ENCODE assay signal across 9 cellular contexts in the genomic region with DNA sequence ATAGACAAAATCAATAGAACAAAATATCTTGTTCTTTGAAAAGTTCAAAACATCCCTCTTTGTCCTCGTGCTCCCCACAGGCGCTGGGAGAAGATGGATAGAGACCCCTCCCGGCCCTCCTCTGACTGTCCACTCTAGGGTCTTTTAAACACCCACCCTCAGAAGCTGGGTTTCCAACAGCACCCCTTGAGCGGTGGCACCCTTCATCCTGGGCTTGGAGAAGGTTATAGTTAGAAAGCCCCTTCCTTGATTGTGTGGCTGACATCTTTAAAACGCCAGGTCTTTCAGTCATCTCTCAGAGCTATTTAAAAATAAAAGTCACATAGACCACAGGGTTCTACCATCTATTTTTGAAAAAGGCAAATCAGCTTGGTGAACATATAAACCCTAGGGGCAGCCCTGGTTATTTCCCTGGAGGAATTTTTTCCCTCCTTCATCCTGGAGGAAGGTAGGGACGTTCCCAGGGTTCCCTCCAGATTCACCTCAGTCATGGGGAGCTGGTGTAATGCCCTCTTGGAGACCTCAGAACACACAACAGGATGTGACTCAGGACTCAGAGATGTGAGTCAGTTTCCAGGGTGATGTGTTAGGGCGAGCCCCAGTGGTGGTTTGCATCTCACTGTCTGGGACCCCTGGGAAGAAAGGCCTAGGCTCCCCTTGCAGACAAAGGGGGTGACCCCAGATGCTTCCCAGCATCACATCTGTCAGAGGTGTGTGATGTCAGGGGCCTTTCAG.
DNase-seq lines count a peak whose midpoint lies in the region; ATAC-seq, FAIRE-seq and TF ChIP-seq lines count a peak whose summit lies in the region.
"Had no signal": no experiment of that assay in that cellular context is flagged by ENCODE, and none has a peak within 500 bp of the region (broad histone marks: within the 10 kb centered on the region; RNA-seq: fewer than 3 reads in every experiment).

No MANE protein-coding gene starts in this region.

- no peak overlapping the region for H3K4me3 ChIP-seq in A549
- H3K4me3 ChIP-seq in SJCRH30, result no peak overlapping the region

- peaks cover 2% of the 10 kb centered on the region for H3K9me3 Mint-ChIP-seq in activated naive CD8-positive, alpha-beta T cell treated with anti-CD3 and anti-CD28 coated beads, Interleukin-2, amount 10 ng/mL, durations not matched to agents 7 days and 5 days
- H3K9me3 Mint-ChIP-seq in stimulated activated memory B cell treated with anti-CD40 and anti-IgM and Interleukin-4, amounts not matched to agents 10 μg/mL and 1 μg/mL and 100 μg/mL, for 72 hours, result no peaks in the 10 kb centered on the region

- H3K27ac ChIP-seq in A549 (peak overlapping the region; percentile 95 to 97), SJCRH30 (peak overlapping the region; percentile 67)

- ATAC-seq in A549 (peak; percentile 92 to 94), GM21723 (IDR thresholded peaks at IDR 0.05; ENCODE audit: unreplicated experiment) (peak; percentile 62)
- ATAC-seq in activated naive CD8-positive, alpha-beta T cell treated with anti-CD3 and anti-CD28 coated beads, Interleukin-2, amount 10 ng/mL, durations not matched to agents 7 days and 5 days (ENCODE audit: low read depth), result peak; percentile 87
- ATAC-seq in stimulated activated memory B cell treated with anti-CD40 and anti-IgM and Interleukin-4, amounts not matched to agents 10 μg/mL and 1 μg/mL and 100 μg/mL, for 72 hours, result peak; percentile 73

- peak overlapping the region; percentile 44 for H3K27ac Mint-ChIP-seq in activated naive CD8-positive, alpha-beta T cell treated with anti-CD3 and anti-CD28 coated beads, Interleukin-2, amount 10 ng/mL, durations not matched to agents 7 days and 5 days
- H3K27ac Mint-ChIP-seq in stimulated activated memory B cell treated with anti-CD40 and anti-IgM and Interleukin-4, amounts not matched to agents 10 μg/mL and 1 μg/mL and 100 μg/mL, for 72 hours, result peak overlapping the region; percentile 37

- peaks cover 2% of the 10 kb centered on the region for H3K27me3 Mint-ChIP-seq in activated naive CD8-positive, alpha-beta T cell treated with anti-CD3 and anti-CD28 coated beads, Interleukin-2, amount 10 ng/mL, durations not matched to agents 7 days and 5 days
- no peaks in the 10 kb centered on the region for H3K27me3 Mint-ChIP-seq in stimulated activated memory B cell treated with anti-CD40 and anti-IgM and Interleukin-4, amounts not matched to agents 10 μg/mL and 1 μg/mL and 100 μg/mL, for 72 hours

- peak in 1 of 2 experiments; percentile 57; a peak in 2 of 5 replicates for TF ChIP-seq EP300 in A549 (IDR thresholded peaks at IDR 0.05)

- no peak for TF ChIP-seq POLR2A in A549 (IDR thresholded peaks at IDR 0.05; ENCODE audit: low read length)

- peak; percentile 78 to 90 for DNase-seq in A549 (ENCODE audit: low read depth in 1 of 2, low spot score in 1 of 2)
- DNase-seq in SJCRH30, result peak; percentile 24 to 33
- DNase-seq in activated naive CD8-positive, alpha-beta T cell treated with anti-CD3 and anti-CD28 coated beads, Interleukin-2, amount 10 ng/mL, durations not matched to agents 7 days and 5 days, result peak; percentile 41
- peak; percentile 43 to 99 for DNase-seq in lung microvascular endothelial cell (ENCODE audit: low read depth in 2 of 2)
- no peak for DNase-seq in NOMO-1 treated with DMSO at 0.1 percent for 48 hours (lab: John Stamatoyannopoulos, UW; ENCODE audit: unreplicated experiment)
- DNase-seq in NCI-H1436 treated with DMSO at 0.1 percent for 48 hours (lab: John Stamatoyannopoulos, UW), result no peak

- H3K9me3 ChIP-seq in A549, result peaks cover 26% of the 10 kb centered on the region
- H3K9me3 ChIP-seq in SJCRH30 (replicated peaks), result no peaks in the 10 kb centered on the region; the same call in 1 of the 2 replicates

- H3K36me3 ChIP-seq in SJCRH30, result peaks cover 52% of the 10 kb centered on the region

- peaks cover 15% of the 10 kb centered on the region for H3K36me3 Mint-ChIP-seq in activated naive CD8-positive, alpha-beta T cell treated with anti-CD3 and anti-CD28 coated beads, Interleukin-2, amount 10 ng/mL, durations not matched to agents 7 days and 5 days
- H3K36me3 Mint-ChIP-seq in stimulated activated memory B cell treated with anti-CD40 and anti-IgM and Interleukin-4, amounts not matched to agents 10 μg/mL and 1 μg/mL and 100 μg/mL, for 72 hours, result peaks cover 66% of the 10 kb centered on the region

- H3K4me1 ChIP-seq in A549 (peaks cover 54% of the 10 kb centered on the region), SJCRH30 (peaks cover 15% of the 10 kb centered on the region)

- 78% methylated on average over 6 of the region's 7 CpGs for WGBS in A549 (ENCODE audit: missing lambda C conversion rate)

- no peak for FAIRE-seq in A549 (lab: Jason Lieb, UNC)
- FAIRE-seq: islet of Langerhans had no signal

- no peaks in the 10 kb centered on the region for H3K27me3 ChIP-seq in SJCRH30

- H3K4me1 Mint-ChIP-seq in activated naive CD8-positive, alpha-beta T cell treated with anti-CD3 and anti-CD28 coated beads, Interleukin-2, amount 10 ng/mL, durations not matched to agents 7 days and 5 days, result peaks cover 35% of the 10 kb centered on the region
- H3K4me1 Mint-ChIP-seq in stimulated activated memory B cell treated with anti-CD40 and anti-IgM and Interleukin-4, amounts not matched to agents 10 μg/mL and 1 μg/mL and 100 μg/mL, for 72 hours, result peaks cover 65% of the 10 kb centered on the region

- 0 out of 5 replicates have a peak, but pooled peaks of 1 of the 2 experiments have one; percentile 12 for TF ChIP-seq RAD21 in A549 (conservative IDR thresholded peaks at IDR 0.05 in 1 of 2, IDR thresholded peaks at IDR 0.05 in 1 of 2)

- TF ChIP-seq CTCF in A549 (IDR thresholded peaks at IDR 0.05), result no peak

- peak overlapping the region; percentile 29 for H3K4me3 Mint-ChIP-seq in activated naive CD8-positive, alpha-beta T cell treated with anti-CD3 and anti-CD28 coated beads, Interleukin-2, amount 10 ng/mL, durations not matched to agents 7 days and 5 days
- no peak overlapping the region for H3K4me3 Mint-ChIP-seq in stimulated activated memory B cell treated with anti-CD40 and anti-IgM and Interleukin-4, amounts not matched to agents 10 μg/mL and 1 μg/mL and 100 μg/mL, for 72 hours

- H3K4me2 ChIP-seq in A549, result peak overlapping the region; percentile 67

- CTCF ChIA-PET in A549 (lab: Yijun Ruan, JAX), result interaction anchor here (1.3 to 2.1 kb wide), 4 partner anchors 11 to 79 kb away, joined by 3 to 7 read pairs (median 4); no protein-coding TSS in a partner anchor

- POLR2A ChIA-PET in A549 (lab: Yijun Ruan, JAX), result interaction anchor here (0.8 to 2.4 kb wide), 8 partner anchors 12 to 82 kb away, joined by 3 to 12 read pairs (median 7); no protein-coding TSS in a partner anchor
- POLR2A ChIA-PET in activated naive CD8-positive, alpha-beta T cell treated with anti-CD3 and anti-CD28 coated beads, Interleukin-2, amount 10 ng/mL, durations not matched to agents 7 days and 5 days (lab: Charles Lee), result interaction anchor here (0.5 to 1.3 kb wide), 4 partner anchors 38 to 1308 kb away, joined by 3 to 5 read pairs (median 4); no protein-coding TSS in a partner anchor

TF ChIP-seq in A549, 52 proteins besides CTCF, POLR2A, EP300 and RAD21 (continues in another document):
- TF ChIP-seq JUN (IDR thresholded peaks at IDR 0.05) (peak; percentile 38 to 54; a peak in 3 of 5 replicates), KDM1A (IDR thresholded peaks at IDR 0.05; ENCODE audit: low read depth) (no peak), SREBF2 (IDR thresholded peaks at IDR 0.05) (no peak), FOSL2 (IDR thresholded peaks at IDR 0.05) (no peak; the same call in 1 of the 2 replicates), FOSL2 (CRISPR knock-in tag; IDR thresholded peaks at IDR 0.05) (peak; percentile 83), FOSB (CRISPR knock-in tag; IDR thresholded peaks at IDR 0.05) (no peak), ZFP36 (IDR thresholded peaks at IDR 0.05; ENCODE audit: borderline replicate concordance, partially characterized antibody) (no peak), MAFK (IDR thresholded peaks at IDR 0.05; ENCODE audit: partially characterized antibody) (peak; percentile 9)
- TF ChIP-seq, protein P1, sequence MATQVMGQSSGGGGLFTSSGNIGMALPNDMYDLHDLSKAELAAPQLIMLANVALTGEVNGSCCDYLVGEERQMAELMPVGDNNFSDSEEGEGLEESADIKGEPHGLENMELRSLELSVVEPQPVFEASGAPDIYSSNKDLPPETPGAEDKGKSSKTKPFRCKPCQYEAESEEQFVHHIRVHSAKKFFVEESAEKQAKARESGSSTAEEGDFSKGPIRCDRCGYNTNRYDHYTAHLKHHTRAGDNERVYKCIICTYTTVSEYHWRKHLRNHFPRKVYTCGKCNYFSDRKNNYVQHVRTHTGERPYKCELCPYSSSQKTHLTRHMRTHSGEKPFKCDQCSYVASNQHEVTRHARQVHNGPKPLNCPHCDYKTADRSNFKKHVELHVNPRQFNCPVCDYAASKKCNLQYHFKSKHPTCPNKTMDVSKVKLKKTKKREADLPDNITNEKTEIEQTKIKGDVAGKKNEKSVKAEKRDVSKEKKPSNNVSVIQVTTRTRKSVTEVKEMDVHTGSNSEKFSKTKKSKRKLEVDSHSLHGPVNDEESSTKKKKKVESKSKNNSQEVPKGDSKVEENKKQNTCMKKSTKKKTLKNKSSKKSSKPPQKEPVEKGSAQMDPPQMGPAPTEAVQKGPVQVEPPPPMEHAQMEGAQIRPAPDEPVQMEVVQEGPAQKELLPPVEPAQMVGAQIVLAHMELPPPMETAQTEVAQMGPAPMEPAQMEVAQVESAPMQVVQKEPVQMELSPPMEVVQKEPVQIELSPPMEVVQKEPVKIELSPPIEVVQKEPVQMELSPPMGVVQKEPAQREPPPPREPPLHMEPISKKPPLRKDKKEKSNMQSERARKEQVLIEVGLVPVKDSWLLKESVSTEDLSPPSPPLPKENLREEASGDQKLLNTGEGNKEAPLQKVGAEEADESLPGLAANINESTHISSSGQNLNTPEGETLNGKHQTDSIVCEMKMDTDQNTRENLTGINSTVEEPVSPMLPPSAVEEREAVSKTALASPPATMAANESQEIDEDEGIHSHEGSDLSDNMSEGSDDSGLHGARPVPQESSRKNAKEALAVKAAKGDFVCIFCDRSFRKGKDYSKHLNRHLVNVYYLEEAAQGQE (IDR thresholded peaks at IDR 0.05), result no peak
- TF ChIP-seq, protein P2, sequence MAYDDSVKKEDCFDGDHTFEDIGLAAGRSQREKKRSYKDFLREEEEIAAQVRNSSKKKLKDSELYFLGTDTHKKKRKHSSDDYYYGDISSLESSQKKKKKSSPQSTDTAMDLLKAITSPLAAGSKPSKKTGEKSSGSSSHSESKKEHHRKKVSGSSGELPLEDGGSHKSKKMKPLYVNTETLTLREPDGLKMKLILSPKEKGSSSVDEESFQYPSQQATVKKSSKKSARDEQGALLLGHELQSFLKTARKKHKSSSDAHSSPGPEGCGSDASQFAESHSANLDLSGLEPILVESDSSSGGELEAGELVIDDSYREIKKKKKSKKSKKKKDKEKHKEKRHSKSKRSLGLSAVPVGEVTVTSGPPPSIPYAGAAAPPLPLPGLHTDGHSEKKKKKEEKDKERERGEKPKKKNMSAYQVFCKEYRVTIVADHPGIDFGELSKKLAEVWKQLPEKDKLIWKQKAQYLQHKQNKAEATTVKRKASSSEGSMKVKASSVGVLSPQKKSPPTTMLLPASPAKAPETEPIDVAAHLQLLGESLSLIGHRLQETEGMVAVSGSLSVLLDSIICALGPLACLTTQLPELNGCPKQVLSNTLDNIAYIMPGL (CRISPR knock-in tag; IDR thresholded peaks at IDR 0.05; ENCODE audit: borderline replicate concordance), result no peak

Comparison
In these comparisons a context has a peak if more than half of its experiments do, and no peak if none do; other contexts are left out.
1. DNase-seq: peak in A549 (2 of 2), SJCRH30 (2 of 2), activated naive CD8-positive, alpha-beta T cell treated with anti-CD3 and anti-CD28 coated beads, Interleukin-2, amount 10 ng/mL, durations not matched to agents 7 days and 5 days (single experiment) and lung microvascular endothelial cell (2 of 2); none in NOMO-1 treated with DMSO at 0.1 percent for 48 hours (single experiment) and NCI-H1436 treated with DMSO at 0.1 percent for 48 hours (single experiment).
2. Peak in every context shown above with its lines, with median percentiles within 50 percentile points of each other: ATAC-seq.